1 cellular context compared by ENCODE assay signal in genomic region chr3:46282696-46283095, GRCh38.
TF ChIP-seq lines count a peak whose summit lies in the region.

No MANE protein-coding gene starts in this region.

TF ChIP-seq in GM12878, 131 proteins besides CTCF, POLR2A, EP300 and RAD21:
- TF ChIP-seq IKZF2 (IDR thresholded peaks at IDR 0.05) = no peak
- peak; percentile 85 for TF ChIP-seq SPI1 (IDR thresholded peaks at IDR 0.05; ENCODE audit: borderline replicate concordance, insufficient read depth, low read depth, low read length)
